13 cellular contexts compared by ENCODE assay signal in genomic region chr11:6414874-6415328, GRCh38. TPM values are rescaled to one million over a fixed set of nuclear protein-coding genes. Genes with fewer than 3 reads are reported as not detected.
DNase-seq lines count a peak whose midpoint lies in the region; ATAC-seq and TF ChIP-seq lines count a peak whose summit lies in the region.
"Had no signal": no experiment of that assay in that cellular context is flagged by ENCODE, and none has a peak within 500 bp of the region (broad histone marks: within the 10 kb centered on the region; RNA-seq: fewer than 3 reads in every experiment).

No MANE protein-coding gene starts in this region.

- no peaks in the 10 kb centered on the region for H3K27me3 ChIP-seq in CD4-positive, alpha-beta memory T cell (ENCODE audit: insufficient read depth, low read length)
- H3K27me3 ChIP-seq in dorsolateral prefrontal cortex: no peaks in the 10 kb centered on the region

- H3K4me1 ChIP-seq in CD4-positive, alpha-beta memory T cell (ENCODE audit: insufficient read depth, low read length): peaks cover 75% of the 10 kb centered on the region

- H3K36me3 ChIP-seq in CD4-positive, alpha-beta memory T cell (ENCODE audit: insufficient read depth, low read length): peaks cover 13% of the 10 kb centered on the region

- peaks cover 4 to 8% of the 10 kb centered on the region in 2 donors for H3K36me3 Mint-ChIP-seq in CD4-positive, alpha-beta memory T cell
- H3K36me3 Mint-ChIP-seq in glutamatergic neuron (ENCODE audit: unreplicated experiment): no peaks in the 10 kb centered on the region

- peaks cover 13 to 20% (median 17%) of the 10 kb centered on the region in 4 donors for H3K4me1 Mint-ChIP-seq in CD4-positive, alpha-beta memory T cell
- peaks cover 3% of the 10 kb centered on the region for H3K4me1 Mint-ChIP-seq in glutamatergic neuron (ENCODE audit: low read depth, unreplicated experiment)

- H3K4me3 Mint-ChIP-seq in CD4-positive, alpha-beta memory T cell: no peak overlapping the region
- no peak overlapping the region for H3K4me3 Mint-ChIP-seq in glutamatergic neuron (ENCODE audit: unreplicated experiment)
- H3K4me3 Mint-ChIP-seq: stimulated activated naive CD8-positive, alpha-beta T cell treated with anti-CD3 and anti-CD28 coated beads, Interleukin-15, Interleukin-2, amounts not matched to agents 100 ng/mL and 50 ng/mL, for 24 hours had no signal

- no peak overlapping the region for H3K4me3 ChIP-seq in CD4-positive, alpha-beta memory T cell (ENCODE audit: low read length in 2 of 2)
- peak overlapping the region in 43 of 59 donors; percentile 0 to 97 (median 36) for H3K4me3 ChIP-seq in dorsolateral prefrontal cortex

- TF ChIP-seq CTCF in dorsolateral prefrontal cortex (IDR thresholded peaks at IDR 0.05 in 54 of 56, conservative IDR thresholded peaks at IDR 0.05 in 2 of 56; ENCODE audit: low read depth in 1 of 56, partially characterized antibody in 56 of 56) (no peak), glutamatergic neuron (IDR thresholded peaks at IDR 0.05; ENCODE audit: partially characterized antibody, unreplicated experiment) (no peak)

- H3K27ac Mint-ChIP-seq in CD4-positive, alpha-beta memory T cell: no peak overlapping the region
- H3K27ac Mint-ChIP-seq in glutamatergic neuron (ENCODE audit: unreplicated experiment): no peak overlapping the region
- H3K27ac Mint-ChIP-seq: stimulated activated naive CD8-positive, alpha-beta T cell treated with anti-CD3 and anti-CD28 coated beads, Interleukin-15, Interleukin-2, amounts not matched to agents 100 ng/mL and 50 ng/mL, for 24 hours had no signal

- H3K9me3 Mint-ChIP-seq in CD4-positive, alpha-beta memory T cell: no peaks in the 10 kb centered on the region
- peaks cover 6% of the 10 kb centered on the region for H3K9me3 Mint-ChIP-seq in glutamatergic neuron (ENCODE audit: unreplicated experiment)
- H3K9me3 Mint-ChIP-seq: stimulated activated naive CD8-positive, alpha-beta T cell treated with anti-CD3 and anti-CD28 coated beads, Interleukin-15, Interleukin-2, amounts not matched to agents 100 ng/mL and 50 ng/mL, for 24 hours had no signal

- peak; percentile 35 for ATAC-seq in GM19043 (IDR thresholded peaks at IDR 0.05; ENCODE audit: low read depth, unreplicated experiment)
- no peak for ATAC-seq in GM19328 (IDR thresholded peaks at IDR 0.05; ENCODE audit: unreplicated experiment)
- ATAC-seq in HG02678 (IDR thresholded peaks at IDR 0.05; ENCODE audit: unreplicated experiment): no peak

- CTCF ChIA-PET in CD4-positive, alpha-beta memory T cell (lab: Charles Lee; ENCODE audit: partially characterized antibody): interaction anchor here (1.9 to 2.5 kb wide), 4 partner anchors 12 to 36 kb away, joined by 6 to 21 read pairs (median 17); no protein-coding TSS in a partner anchor

- no peak for DNase-seq in CD4-positive, alpha-beta memory T cell
- DNase-seq in MV-4-11 (lab: John Stamatoyannopoulos, UW) (peak; percentile 100), dorsolateral prefrontal cortex (no peak), glutamatergic neuron (no peak), DMS79 treated with DMSO at 0.1 percent for 48 hours (lab: John Stamatoyannopoulos, UW) (no peak)
- DNase-seq: dermis blood vessel endothelial cell; NCI-H510A; nucleus accumbens; stimulated activated CD4-positive, alpha-beta T cell treated with anti-CD3 and anti-CD28 coated beads, Interleukin-12 subunit alpha, Interleukin-12 subunit beta, amount 100 ng/mL, for 4 hours had no signal

- intact Hi-C loops in CD4-positive, alpha-beta memory T cell (cut with micrococcal nuclease): loop anchor here (10.0 kb wide), 1 partner anchor 200 kb away; the partner anchor contains the start of genes TAF10 and TPP1
- intact Hi-C loops in dorsolateral prefrontal cortex (cut with DNase I): loop anchor here (5.0 to 10.0 kb wide), 2 partner anchors 67 to 190 kb away; partner anchors contain the start of genes ARFIP2 (in 1 of the 2), ILK (in 1 of the 2), RRP8 (in 1 of the 2) and TIMM10B (in 1 of the 2)

- peak overlapping the region; percentile 13 for H3K27ac ChIP-seq in CD4-positive, alpha-beta memory T cell (ENCODE audit: low read depth, low read length)
- H3K27ac ChIP-seq in dorsolateral prefrontal cortex: peak overlapping the region in 58 of 59 donors; percentile 66 to 100 (median 97)

- H3K27me3 Mint-ChIP-seq in CD4-positive, alpha-beta memory T cell: no peaks in the 10 kb centered on the region
- peaks cover 3% of the 10 kb centered on the region for H3K27me3 Mint-ChIP-seq in glutamatergic neuron (ENCODE audit: unreplicated experiment)
- H3K27me3 Mint-ChIP-seq: stimulated activated naive CD8-positive, alpha-beta T cell treated with anti-CD3 and anti-CD28 coated beads, Interleukin-15, Interleukin-2, amounts not matched to agents 100 ng/mL and 50 ng/mL, for 24 hours had no signal

- no peaks in the 10 kb centered on the region for H3K9me3 ChIP-seq in CD4-positive, alpha-beta memory T cell (ENCODE audit: control insufficient read depth in 1 of 2, low read length in 2 of 2)

- POLR2A ChIA-PET in CD4-positive, alpha-beta memory T cell (lab: Charles Lee; ENCODE audit: partially characterized antibody): interaction anchor here (1.5 to 16.3 kb wide), 2 partner anchors 19 to 36 kb away, joined by 11 to 503 read pairs; partner anchors contain the start of gene SMPD1

RNA-seq across cellular contexts. Expression of gene APBB1, which starts 4.0 kb away (rescaled TPM):
- 10 to 100 TPM; 93.2 to 93.5 TPM for total RNA-seq in CD4-positive, alpha-beta memory T cell
- 100 to 1,000 TPM in 1 of 2 donors, 10 to 100 TPM in 1; 84.7 to 107 TPM for polyA plus RNA-seq in CD4-positive, alpha-beta memory T cell
- total RNA-seq in dorsolateral prefrontal cortex (100 to 1,000 TPM; 235 to 475 (median 368) TPM), glutamatergic neuron (ENCODE audit: unreplicated experiment) (142 TPM)

RNA-seq across cellular contexts. Expression of gene SMPD1, which starts 24.6 kb away (rescaled TPM):
- 10 to 100 TPM; 39.3 to 43.6 TPM for total RNA-seq in CD4-positive, alpha-beta memory T cell
- 10 to 100 TPM in 1 of 2 donors, 1 to 10 TPM in 1; 9.2 to 12.1 TPM for polyA plus RNA-seq in CD4-positive, alpha-beta memory T cell
- total RNA-seq in dorsolateral prefrontal cortex (10 to 100 TPM; 37.6 to 97.6 (median 53.8) TPM), glutamatergic neuron (ENCODE audit: unreplicated experiment) (38.5 TPM)

RNA-seq across cellular contexts. Expression of gene HPX, which starts 25.9 kb away (rescaled TPM):
- total RNA-seq in CD4-positive, alpha-beta memory T cell: 1 to 10 TPM in 1 of 2 experiments, under 1 TPM in 1; 0.83 to 1.3 TPM
- polyA plus RNA-seq in CD4-positive, alpha-beta memory T cell: not detected
- total RNA-seq in dorsolateral prefrontal cortex (10 to 100 TPM in 1 of 120 experiments, 1 to 10 TPM in 102, under 1 TPM in 13, not detected in 4; 0.59 to 18.6 (median 2.3) TPM), glutamatergic neuron (ENCODE audit: unreplicated experiment) (9.6 TPM)

RNA-seq across cellular contexts. Expression of gene TRIM3, which starts 58.8 kb away (rescaled TPM):
- 10 to 100 TPM; 22.9 to 23.1 TPM for total RNA-seq in CD4-positive, alpha-beta memory T cell
- 1 to 10 TPM; 1.2 to 3.5 TPM for polyA plus RNA-seq in CD4-positive, alpha-beta memory T cell
- total RNA-seq in dorsolateral prefrontal cortex: 10 to 100 TPM; 35.0 to 77.7 (median 55.7) TPM
- 128 TPM for total RNA-seq in glutamatergic neuron (ENCODE audit: unreplicated experiment)

Comparison
In these comparisons a context has a peak if more than half of its experiments do, and no peak if none do; other contexts are left out.
1. H3K4me3 ChIP-seq: peak in dorsolateral prefrontal cortex (43 of 59); none in CD4-positive, alpha-beta memory T cell (0 of 2).